16 cellular contexts compared by ENCODE assay signal in the genomic region with DNA sequence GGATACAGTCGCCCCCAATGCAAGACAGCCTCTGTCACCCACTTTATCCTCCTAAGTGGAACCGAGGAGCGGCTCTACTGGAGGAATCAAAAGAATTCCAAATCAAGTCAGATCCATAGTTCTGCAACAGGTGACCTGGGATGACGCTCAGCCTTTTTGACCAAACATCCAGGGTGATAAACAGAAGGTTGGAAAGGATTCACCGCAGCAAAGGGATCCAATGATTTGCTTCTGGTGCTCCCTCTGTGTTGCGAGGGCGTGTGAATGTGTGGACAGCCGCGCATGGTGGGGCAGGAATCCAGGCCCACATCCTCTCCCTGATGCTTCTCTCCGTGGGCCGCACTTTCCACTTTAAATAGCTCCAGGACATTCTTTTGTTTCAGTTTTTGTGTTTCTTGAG.
DNase-seq lines count a peak whose midpoint lies in the region; ATAC-seq and TF ChIP-seq lines count a peak whose summit lies in the region.
"Had no signal": no experiment of that assay in that cellular context is flagged by ENCODE, and none has a peak within 500 bp of the region (broad histone marks: within the 10 kb centered on the region; RNA-seq: fewer than 3 reads in every experiment).

No MANE protein-coding gene starts in this region.

- H3K36me3 Mint-ChIP-seq in neural progenitor cell = peaks cover 4% of the 10 kb centered on the region
- H3K36me3 Mint-ChIP-seq: CD8-positive, alpha-beta memory T cell had no signal

- no peak for ATAC-seq in RWPE2 (ENCODE audit: low read depth)

- H3K4me3 Mint-ChIP-seq in neural progenitor cell = peak overlapping the region; percentile 50
- H3K4me3 Mint-ChIP-seq: CD8-positive, alpha-beta memory T cell had no signal

- intact Hi-C loops in tibial artery (cut with DNase I; ENCODE audit: low total_unique reads) = no loop called here

- in situ Hi-C loops in GM13977 (cut with MboI; ENCODE audit: low pct_unique_long_range_greater_than_20kb, low sequenced_read_pairs, unreplicated experiment) = no loop called here

- H3K79me2 ChIP-seq in neural progenitor cell (ENCODE audit: low read depth) = no peaks in the 10 kb centered on the region

- peaks cover 5% of the 10 kb centered on the region for H4K20me1 ChIP-seq in neural progenitor cell (ENCODE audit: low read depth)
- H4K20me1 ChIP-seq: BLaER1 had no signal

- no peak overlapping the region for H3K9ac ChIP-seq in neural progenitor cell
- H3K9ac ChIP-seq: BLaER1 had no signal

- no peaks in the 10 kb centered on the region for H3K4me1 ChIP-seq in RWPE2 (ENCODE audit: insufficient read depth, poor library complexity, severe bottlenecking)
- H3K4me1 ChIP-seq in neural progenitor cell = peaks cover 50% of the 10 kb centered on the region
- no peaks in the 10 kb centered on the region for H3K4me1 ChIP-seq in tibial artery
- H3K4me1 ChIP-seq: BLaER1, Caco-2 had no signal

- no peak overlapping the region for H3K4me3 ChIP-seq in AG10803 (ENCODE audit: low read length)
- H3K4me3 ChIP-seq in RWPE2 (ENCODE audit: severe bottlenecking) = no peak overlapping the region
- H3K4me3 ChIP-seq in neural progenitor cell = no peak overlapping the region
- no peak overlapping the region for H3K4me3 ChIP-seq in tibial artery
- H3K4me3 ChIP-seq: BLaER1 had no signal

- peaks cover 62% of the 10 kb centered on the region for H3K27me3 ChIP-seq in RWPE2 (ENCODE audit: insufficient read depth, poor library complexity, severe bottlenecking)
- peaks cover 8% of the 10 kb centered on the region for H3K27me3 ChIP-seq in neural progenitor cell
- peaks cover 0 to 11% of the 10 kb centered on the region in 2 donors for H3K27me3 ChIP-seq in tibial artery
- H3K27me3 ChIP-seq: BLaER1 had no signal

- peaks cover 26% of the 10 kb centered on the region for H3F3A ChIP-seq in neural progenitor cell (ENCODE audit: low read depth)

- TF ChIP-seq CTCF in AG10803 (conservative IDR thresholded peaks at IDR 0.05; ENCODE audit: low read length) = no peak
- no peak for TF ChIP-seq CTCF in RWPE2 (IDR thresholded peaks at IDR 0.05; ENCODE audit: poor library complexity, severe bottlenecking)
- no peak for TF ChIP-seq CTCF in neural progenitor cell (IDR thresholded peaks at IDR 0.05)
- no peak for TF ChIP-seq CTCF in tibial artery (IDR thresholded peaks at IDR 0.05)
- no peak for TF ChIP-seq CTCF in GM13977 (IDR thresholded peaks at IDR 0.05; ENCODE audit: extremely low read depth, insufficient read depth, missing control alignments)

- no peaks in the 10 kb centered on the region for H3K36me3 ChIP-seq in RWPE2 (ENCODE audit: low read depth)
- H3K36me3 ChIP-seq in neural progenitor cell = no peaks in the 10 kb centered on the region
- no peaks in the 10 kb centered on the region for H3K36me3 ChIP-seq in tibial artery
- H3K36me3 ChIP-seq: BLaER1 had no signal

- peaks cover 2% of the 10 kb centered on the region for H3K9me3 Mint-ChIP-seq in neural progenitor cell

- H3K9me3 ChIP-seq in RWPE2 (ENCODE audit: severe bottlenecking) = no peaks in the 10 kb centered on the region
- no peaks in the 10 kb centered on the region for H3K9me3 ChIP-seq in neural progenitor cell (ENCODE audit: low read depth)
- H3K9me3 ChIP-seq in tibial artery = no peaks in the 10 kb centered on the region
- H3K9me3 ChIP-seq: BLaER1, Caco-2 had no signal

- DNase-seq in AG10803 (ENCODE audit: low read depth) (peak; percentile 13), RWPE2 (ENCODE audit: low spot score) (peak; percentile 62), left kidney (ENCODE audit: low read depth, low spot score) (peak; percentile 34), neural progenitor cell (ENCODE audit: low spot score) (no peak), NCI-H1105 (lab: John Stamatoyannopoulos, UW) (no peak), tibial artery (no peak), GM13977 (ENCODE audit: low spot score) (no peak), NCI-H1436 (lab: John Stamatoyannopoulos, UW) (no peak)
- DNase-seq: AML-193; Caco-2; CD8-positive, alpha-beta memory T cell; DND-41; GDM1; HCEC 1CT had no signal

- no peak overlapping the region for H2AFZ ChIP-seq in neural progenitor cell (replicated peaks)

- H3K4me1 Mint-ChIP-seq in neural progenitor cell = peaks cover 70% of the 10 kb centered on the region
- H3K4me1 Mint-ChIP-seq: CD8-positive, alpha-beta memory T cell had no signal

- H3K27me3 Mint-ChIP-seq in neural progenitor cell (ENCODE audit: insufficient read depth, low read depth) = peaks cover 14% of the 10 kb centered on the region

- peak overlapping the region; percentile 86 for H3K27ac Mint-ChIP-seq in neural progenitor cell
- H3K27ac Mint-ChIP-seq: CD8-positive, alpha-beta memory T cell had no signal

- H3K4me2 ChIP-seq in neural progenitor cell = peak overlapping the region; percentile 56
- H3K4me2 ChIP-seq: BLaER1 had no signal

- H3K27ac ChIP-seq in RWPE2 (ENCODE audit: poor library complexity, severe bottlenecking) = no peak overlapping the region
- no peak overlapping the region for H3K27ac ChIP-seq in neural progenitor cell
- H3K27ac ChIP-seq in tibial artery = no peak overlapping the region
- H3K27ac ChIP-seq: 22Rv1, BLaER1 had no signal

Comparison
In these comparisons a context has a peak if more than half of its experiments do, and no peak if none do; other contexts are left out.
1. DNase-seq: peak in AG10803 (single experiment), RWPE2 (single experiment) and left kidney (single experiment); none in neural progenitor cell (single experiment), NCI-H1105 (single experiment), tibial artery (0 of 2), GM13977 (single experiment) and NCI-H1436 (single experiment).